20 cellular contexts compared by ENCODE assay signal in genomic region chr9:21081451-21081850, GRCh38. TPM values are rescaled to one million over a fixed set of nuclear protein-coding genes. Genes with fewer than 3 reads are reported as not detected.
DNase-seq lines count a peak whose midpoint lies in the region; ATAC-seq and TF ChIP-seq lines count a peak whose summit lies in the region.
"Had no signal": no experiment of that assay in that cellular context is flagged by ENCODE, and none has a peak within 500 bp of the region (broad histone marks: within the 10 kb centered on the region; RNA-seq: fewer than 3 reads in every experiment).

No MANE protein-coding gene starts in this region.

- no peak overlapping the region for H4K91ac ChIP-seq in trophoblast cell (ENCODE audit: low read depth, low read length)

- H3K4ac ChIP-seq in trophoblast cell (ENCODE audit: low read depth, low read length): no peak overlapping the region

- no peak for ATAC-seq in left cardiac atrium
- ATAC-seq in activated naive CD8-positive, alpha-beta T cell treated with anti-CD3 and anti-CD28 coated beads, Interleukin-2, amount 50 U/mL, for 24 hours: no peak
- ATAC-seq: PC-3 had no signal

- intact Hi-C loops in left ventricle myocardium inferior (cut with micrococcal nuclease) (no loop called here), left cardiac atrium (cut with DNase I) (no loop called here)

- WGBS in trophoblast cell (ENCODE audit: extremely low coverage, insufficient coverage, insufficient read length): no CpG with 5 or more reads among the region's 2 CpGs

- peak overlapping the region; percentile 54 for H4K8ac ChIP-seq in trophoblast cell (ENCODE audit: low read depth, low read length)

- peak overlapping the region; percentile 60 for H2BK120ac ChIP-seq in trophoblast cell (ENCODE audit: insufficient read depth, low read length, poor library complexity)

- H2AFZ ChIP-seq in trophoblast cell (ENCODE audit: insufficient read depth, low read length, poor library complexity): no peak overlapping the region

- H3K36me3 ChIP-seq in left ventricle myocardium inferior (no peaks in the 10 kb centered on the region), trophoblast cell (ENCODE audit: control insufficient read depth in 1 of 2, insufficient read depth in 2 of 2, low read length in 2 of 2) (no peaks in the 10 kb centered on the region)

- no peak overlapping the region for H3K4me3 ChIP-seq in left ventricle myocardium inferior
- H3K4me3 ChIP-seq in trophoblast cell (ENCODE audit: low read depth, low read length): no peak overlapping the region

- peak overlapping the region; percentile 78 for H3K27ac Mint-ChIP-seq in activated naive CD8-positive, alpha-beta T cell treated with anti-CD3 and anti-CD28 coated beads, Interleukin-2, amount 50 U/mL, for 24 hours
- no peak overlapping the region for H3K27ac Mint-ChIP-seq in chondrocyte (ENCODE audit: unreplicated experiment)

- no peak overlapping the region for H3K4me2 ChIP-seq in trophoblast cell (ENCODE audit: low read length)
- H3K4me2 ChIP-seq: KMS-11 had no signal

- H2BK12ac ChIP-seq in trophoblast cell (ENCODE audit: low read length): peak overlapping the region; percentile 89

- H3K14ac ChIP-seq in trophoblast cell (ENCODE audit: low read length): no peak overlapping the region

- H3K36me3 Mint-ChIP-seq in activated naive CD8-positive, alpha-beta T cell treated with anti-CD3 and anti-CD28 coated beads, Interleukin-2, amount 50 U/mL, for 24 hours (ENCODE audit: low read depth): no peaks in the 10 kb centered on the region
- peaks cover 2% of the 10 kb centered on the region for H3K36me3 Mint-ChIP-seq in chondrocyte (ENCODE audit: low read depth)

- H2BK5ac ChIP-seq in trophoblast cell (ENCODE audit: low read depth, low read length, poor library complexity): peak overlapping the region; percentile 40

- H3K4me3 Mint-ChIP-seq in activated naive CD8-positive, alpha-beta T cell treated with anti-CD3 and anti-CD28 coated beads, Interleukin-2, amount 50 U/mL, for 24 hours: peak overlapping the region; percentile 65
- no peak overlapping the region for H3K4me3 Mint-ChIP-seq in chondrocyte (ENCODE audit: unreplicated experiment)

- peaks cover 22% of the 10 kb centered on the region for H3K4me1 ChIP-seq in left ventricle myocardium inferior
- peaks cover 3 to 8% of the 10 kb centered on the region in 2 experiments for H3K4me1 ChIP-seq in trophoblast cell (ENCODE audit: control insufficient read depth in 1 of 2, insufficient read depth in 2 of 2, low read length in 2 of 2)

- DNase-seq in left ventricle myocardium inferior (no peak), left cardiac atrium (no peak), MV-4-11 (lab: John Stamatoyannopoulos, UW) (peak; percentile 23), trophoblast cell (no peak), NCI-H510A (lab: John Stamatoyannopoulos, UW) (no peak), chondrocyte (ENCODE audit: low spot score) (no peak), NCI-H1092 treated with DMSO at 0.1 percent for 48 hours (lab: John Stamatoyannopoulos, UW) (no peak)
- DNase-seq in activated naive CD8-positive, alpha-beta T cell treated with anti-CD3 and anti-CD28 coated beads, Interleukin-2, amount 50 U/mL, for 24 hours: no peak
- DNase-seq: NCI-H1105, NCI-H2081, NCI-H446 treated with DMSO at 0.1 percent for 48 hours, PC-3, RPMI8226, SHP77 treated with DMSO at 0.1 percent for 48 hours had no signal

- no peak overlapping the region for H3K9ac ChIP-seq in trophoblast cell (ENCODE audit: low read length)
- H3K9ac ChIP-seq: KMS-11 had no signal

- H3K23ac ChIP-seq in trophoblast cell (ENCODE audit: low read length): no peak overlapping the region

- peaks cover 30% of the 10 kb centered on the region for H3K4me1 Mint-ChIP-seq in activated naive CD8-positive, alpha-beta T cell treated with anti-CD3 and anti-CD28 coated beads, Interleukin-2, amount 50 U/mL, for 24 hours
- no peaks in the 10 kb centered on the region for H3K4me1 Mint-ChIP-seq in chondrocyte (ENCODE audit: low read depth)

- H3K79me1 ChIP-seq in trophoblast cell (ENCODE audit: low read length): peaks cover 6% of the 10 kb centered on the region

- H3K18ac ChIP-seq in trophoblast cell (ENCODE audit: low read length): no peak overlapping the region

- H3K27ac ChIP-seq in left ventricle myocardium inferior (replicated peaks): peak overlapping the region; percentile 31
- no peak overlapping the region for H3K27ac ChIP-seq in trophoblast cell (ENCODE audit: low read depth, low read length)
- H3K27ac ChIP-seq: C4-2B, KMS-11 had no signal

- H3K27me3 ChIP-seq in left ventricle myocardium inferior (ENCODE audit: low read depth) (no peaks in the 10 kb centered on the region), trophoblast cell (ENCODE audit: insufficient read depth, low read length) (no peaks in the 10 kb centered on the region)

- no peak overlapping the region for H2AK5ac ChIP-seq in trophoblast cell (ENCODE audit: low read length)

- no peaks in the 10 kb centered on the region for H3K79me2 ChIP-seq in trophoblast cell (ENCODE audit: control insufficient read depth, insufficient read depth, low read length, poor library complexity)

- TF ChIP-seq CTCF in left ventricle myocardium inferior (IDR thresholded peaks at IDR 0.05; ENCODE audit: borderline replicate concordance) (no peak), chondrocyte (IDR thresholded peaks at IDR 0.05) (no peak)

- H3K9me3 ChIP-seq in left ventricle myocardium inferior (replicated peaks) (peaks cover 9% of the 10 kb centered on the region), trophoblast cell (ENCODE audit: insufficient read depth, low read depth, low read length) (no peaks in the 10 kb centered on the region)

- no peak overlapping the region for H4K12ac ChIP-seq in trophoblast cell (ENCODE audit: low read depth, low read length)

- peaks cover 15% of the 10 kb centered on the region for H3K9me3 Mint-ChIP-seq in activated naive CD8-positive, alpha-beta T cell treated with anti-CD3 and anti-CD28 coated beads, Interleukin-2, amount 50 U/mL, for 24 hours
- H3K9me3 Mint-ChIP-seq in chondrocyte (ENCODE audit: low read depth): peaks cover 5% of the 10 kb centered on the region

- no peaks in the 10 kb centered on the region for H3K27me3 Mint-ChIP-seq in activated naive CD8-positive, alpha-beta T cell treated with anti-CD3 and anti-CD28 coated beads, Interleukin-2, amount 50 U/mL, for 24 hours
- no peaks in the 10 kb centered on the region for H3K27me3 Mint-ChIP-seq in chondrocyte (ENCODE audit: low read depth)

RNA-seq across cellular contexts. Expression of gene IFNB1, which starts 3.7 kb away (rescaled TPM):
- not detected for total RNA-seq in left ventricle myocardium inferior
- not detected for total RNA-seq in left cardiac atrium
- not detected in 2 replicates for polyA plus RNA-seq in trophoblast cell (2013)
- not detected in 3 replicates for total RNA-seq in chondrocyte
- total RNA-seq: A673, H4, HT1080, MCF 10A, PC-3 had no signal

RNA-seq across cellular contexts. Expression of gene HACD4, which starts 50.0 kb away (rescaled TPM):
- total RNA-seq in left ventricle myocardium inferior: 0.71 TPM
- total RNA-seq in left cardiac atrium: 1 to 10 TPM; 1.0 to 2.1 TPM
- polyA plus RNA-seq in trophoblast cell (2013): 2.1 and 2.2 TPM in 2 replicates
- 0.97 to 1.3 TPM (median 0.97 TPM) in 3 replicates for total RNA-seq in chondrocyte
- total RNA-seq: H4, HT1080, MCF 10A, PC-3 had no signal
